In the genomic region with DNA sequence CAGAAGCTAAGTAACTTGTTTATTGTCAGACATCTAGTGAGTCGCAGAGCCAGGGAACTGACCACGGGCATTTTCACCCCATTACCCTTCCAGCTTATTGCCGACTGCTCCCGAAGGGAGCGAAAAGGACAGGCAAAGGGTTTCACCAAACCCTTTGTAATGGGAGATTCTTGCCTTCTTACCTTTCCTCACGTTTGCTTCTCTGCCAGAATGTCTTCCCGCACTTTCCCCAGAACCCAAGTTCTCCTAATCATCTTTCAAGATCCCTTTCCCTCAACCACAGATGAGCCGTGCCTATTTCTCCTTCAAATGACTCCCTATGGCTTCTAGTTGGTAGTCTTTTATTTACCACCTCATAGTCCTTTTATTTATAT, we compare ENCODE assay signal across 9 cellular contexts. TPM values are rescaled to one million over a fixed set of nuclear protein-coding genes. Genes with fewer than 3 reads are reported as not detected.
A peak's percentile ranks its signal among the peaks of the same experiment; 100 is the strongest.
DNase-seq lines count a peak whose midpoint lies in the region; ATAC-seq and TF ChIP-seq lines count a peak whose summit lies in the region.
"Had no signal": no experiment of that assay in that cellular context is flagged by ENCODE, and none has a peak within 500 bp of the region (broad histone marks: within the 10 kb centered on the region; RNA-seq: fewer than 3 reads in every experiment).

No MANE protein-coding gene starts in this region.

- TF ChIP-seq CTCF in Caco-2 (IDR thresholded peaks at IDR 0.05; ENCODE audit: insufficient read depth in 1 of 2, low read depth in 1 of 2, low read length in 1 of 2, severe bottlenecking in 1 of 2, unreplicated experiment in 1 of 2) (no peak), NB4 (IDR thresholded peaks at IDR 0.05; ENCODE audit: low read depth, low read length) (no peak)

- no peaks in the 10 kb centered on the region for H3K27me3 ChIP-seq in Caco-2 (replicated peaks; ENCODE audit: control insufficient read depth, insufficient read depth, low read length)
- H3K27me3 ChIP-seq in naive thymus-derived CD4-positive, alpha-beta T cell (ENCODE audit: control insufficient read depth in 2 of 2, insufficient read depth in 2 of 2, low read length in 2 of 2): no peaks in the 10 kb centered on the region

- H3K4me1 ChIP-seq in Caco-2: peaks cover 20% of the 10 kb centered on the region
- peaks cover 25 to 29% of the 10 kb centered on the region in 2 donors for H3K4me1 ChIP-seq in naive thymus-derived CD4-positive, alpha-beta T cell (ENCODE audit: control insufficient read depth in 2 of 2, insufficient read depth in 2 of 2, low read length in 2 of 2)

- peaks cover 6% of the 10 kb centered on the region for H3K4me1 Mint-ChIP-seq in Caco-2 (ENCODE audit: low read depth, unreplicated experiment)
- H3K4me1 Mint-ChIP-seq in dendritic cell treated with granulocyte-macrophage colony-stimulating factor and Interleukin-4, amounts not matched to agents 40 ng/mL and 50 ng/mL, for 4 days (ENCODE audit: low read depth): peaks cover 44% of the 10 kb centered on the region
- peaks cover 48 to 72% (median 62%) of the 10 kb centered on the region in 7 donors for H3K4me1 Mint-ChIP-seq in naive thymus-derived CD4-positive, alpha-beta T cell

- no peaks in the 10 kb centered on the region for H3K27me3 Mint-ChIP-seq in Caco-2 (ENCODE audit: insufficient read depth, unreplicated experiment)
- H3K27me3 Mint-ChIP-seq in dendritic cell treated with granulocyte-macrophage colony-stimulating factor and Interleukin-4, amounts not matched to agents 40 ng/mL and 50 ng/mL, for 4 days: no peaks in the 10 kb centered on the region
- H3K27me3 Mint-ChIP-seq in naive thymus-derived CD4-positive, alpha-beta T cell: no peaks in the 10 kb centered on the region

- peaks cover 66% of the 10 kb centered on the region for H3K36me3 Mint-ChIP-seq in Caco-2 (ENCODE audit: insufficient read depth, unreplicated experiment)
- H3K36me3 Mint-ChIP-seq in dendritic cell treated with granulocyte-macrophage colony-stimulating factor and Interleukin-4, amounts not matched to agents 40 ng/mL and 50 ng/mL, for 4 days (ENCODE audit: low read depth): peaks cover 60% of the 10 kb centered on the region
- peaks cover 6 to 16% (median 12%) of the 10 kb centered on the region in 5 donors for H3K36me3 Mint-ChIP-seq in naive thymus-derived CD4-positive, alpha-beta T cell

- peak overlapping the region; percentile 99 for H3K27ac Mint-ChIP-seq in Caco-2 (ENCODE audit: unreplicated experiment)
- peak overlapping the region; percentile 87 for H3K27ac Mint-ChIP-seq in dendritic cell treated with granulocyte-macrophage colony-stimulating factor and Interleukin-4, amounts not matched to agents 40 ng/mL and 50 ng/mL, for 4 days
- peak overlapping the region; percentile 94 to 99 (median 96) for H3K27ac Mint-ChIP-seq in naive thymus-derived CD4-positive, alpha-beta T cell

- DNase-seq in Caco-2 (no peak), NB4 (ENCODE audit: low read depth) (peak; percentile 19), iPS-NIHi7 (ENCODE audit: extremely low spot score) (no peak), KG1 (lab: John Stamatoyannopoulos, UW) (no peak), pons (ENCODE audit: low spot score) (no peak), amniotic stem cell (lab: John Stamatoyannopoulos, UW) (no peak)
- DNase-seq in naive thymus-derived CD4-positive, alpha-beta T cell: peak in 1 of 9 donors; percentile 2

- peak overlapping the region; percentile 76 for H3K4me3 ChIP-seq in Caco-2 (ENCODE audit: low read depth, low read length)
- peak overlapping the region; percentile 99 for H3K4me3 ChIP-seq in NB4 (ENCODE audit: low read depth, low read length)
- peak overlapping the region; percentile 98 for H3K4me3 ChIP-seq in naive thymus-derived CD4-positive, alpha-beta T cell (ENCODE audit: low read length)

- CTCF ChIA-PET in Caco-2 (lab: Charles Lee): no interaction called here
- CTCF ChIA-PET in naive thymus-derived CD4-positive, alpha-beta T cell (lab: Charles Lee): interaction anchor here (0.6 to 1.2 kb wide), 4 partner anchors 30 to 370 kb away, joined by 3 to 5 read pairs (median 3); a partner anchor contains a TSS

- H3K9me3 ChIP-seq in Caco-2: no peaks in the 10 kb centered on the region
- no peaks in the 10 kb centered on the region for H3K9me3 ChIP-seq in naive thymus-derived CD4-positive, alpha-beta T cell (ENCODE audit: control insufficient read depth in 2 of 3, low read length in 3 of 3)

- ATAC-seq in naive thymus-derived CD4-positive, alpha-beta T cell: no peak

- peak overlapping the region; percentile 90 for H3K27ac ChIP-seq in naive thymus-derived CD4-positive, alpha-beta T cell (ENCODE audit: low read depth, low read length)

- intact Hi-C loops in Caco-2 (cut with micrococcal nuclease; ENCODE audit: unreplicated experiment): loop anchor here (2.0 kb wide), 1 partner anchor 32 kb away; a partner anchor contains a TSS
- intact Hi-C loops in dendritic cell treated with granulocyte-macrophage colony-stimulating factor and Interleukin-4, amounts not matched to agents 40 ng/mL and 50 ng/mL, for 4 days (cut with micrococcal nuclease): loop anchor here (1.0 to 10.0 kb wide), 4 partner anchors 31 to 522 kb away; a partner anchor contains a TSS
- intact Hi-C loops in naive thymus-derived CD4-positive, alpha-beta T cell (cut with micrococcal nuclease): loop anchor here (1.0 to 10.0 kb wide), 15 partner anchors 31 to 1072 kb away; a partner anchor contains a TSS

- POLR2A ChIA-PET in Caco-2 (lab: Charles Lee): interaction anchor here (0.5 to 2.1 kb wide), 2 partner anchors 31 to 80 kb away, joined by 4 to 17 read pairs; a partner anchor contains a TSS
- POLR2A ChIA-PET in naive thymus-derived CD4-positive, alpha-beta T cell (lab: Charles Lee): interaction anchor here (0.7 to 2.3 kb wide), 6 partner anchors 9 to 518 kb away, joined by 3 to 35 read pairs (median 5); a partner anchor contains a TSS

- BruUV-seq in Caco-2 (replicated peaks; lab: Mats Ljungman, UMichigan): TSS peak; percentile 72

- no peak for TF ChIP-seq POLR2A in NB4 (IDR thresholded peaks at IDR 0.05; ENCODE audit: extremely low read depth, insufficient read length)

- peaks cover 2% of the 10 kb centered on the region; the same call in 1 of the 2 replicates for H3K36me3 ChIP-seq in Caco-2 (ENCODE audit: control insufficient read depth, insufficient read depth, low read length)
- peaks cover 0 to 23% (median 0%) of the 10 kb centered on the region in 3 experiments for H3K36me3 ChIP-seq in naive thymus-derived CD4-positive, alpha-beta T cell (ENCODE audit: control insufficient read depth in 2 of 3, insufficient read depth in 3 of 3, low read length in 3 of 3)

- peak overlapping the region; percentile 99 for H3K4me3 Mint-ChIP-seq in Caco-2 (ENCODE audit: unreplicated experiment)
- peak overlapping the region; percentile 94 for H3K4me3 Mint-ChIP-seq in dendritic cell treated with granulocyte-macrophage colony-stimulating factor and Interleukin-4, amounts not matched to agents 40 ng/mL and 50 ng/mL, for 4 days
- peak overlapping the region; percentile 93 to 100 (median 96) for H3K4me3 Mint-ChIP-seq in naive thymus-derived CD4-positive, alpha-beta T cell

- no peaks in the 10 kb centered on the region for H3K9me3 Mint-ChIP-seq in Caco-2 (ENCODE audit: unreplicated experiment)
- no peaks in the 10 kb centered on the region for H3K9me3 Mint-ChIP-seq in dendritic cell treated with granulocyte-macrophage colony-stimulating factor and Interleukin-4, amounts not matched to agents 40 ng/mL and 50 ng/mL, for 4 days
- no peaks in the 10 kb centered on the region for H3K9me3 Mint-ChIP-seq in naive thymus-derived CD4-positive, alpha-beta T cell

RNA-seq across cellular contexts. Expression of a gene that starts 0.5 kb away (rescaled TPM):
- total RNA-seq in Caco-2 (2022): 116 and 126 TPM in 2 replicates
- 100 to 1,000 TPM in 4 of 5 experiments, 10 to 100 TPM in 1; 98.4 to 145 (median 109) TPM for total RNA-seq in naive thymus-derived CD4-positive, alpha-beta T cell
- polyA plus RNA-seq in naive thymus-derived CD4-positive, alpha-beta T cell: 100 to 1,000 TPM; 143 to 174 TPM

RNA-seq across cellular contexts. Expression of a gene that starts 30.8 kb away (rescaled TPM):
- total RNA-seq in Caco-2 (2022): 237 and 239 TPM in 2 replicates
- total RNA-seq in naive thymus-derived CD4-positive, alpha-beta T cell: 100 to 1,000 TPM in 1 of 5 experiments, 10 to 100 TPM in 4; 25.5 to 157 (median 26.8) TPM
- 10 to 100 TPM; 36.8 to 48.0 TPM for polyA plus RNA-seq in naive thymus-derived CD4-positive, alpha-beta T cell

RNA-seq across cellular contexts. Expression of a gene that starts 31.5 kb away (rescaled TPM):
- total RNA-seq in Caco-2 (2022): 55.6 and 60.7 TPM in 2 replicates
- 10 to 100 TPM in 3 of 5 experiments, 1 to 10 TPM in 2; 7.7 to 30.7 (median 15.3) TPM for total RNA-seq in naive thymus-derived CD4-positive, alpha-beta T cell
- 10 to 100 TPM; 10.4 to 16.5 TPM for polyA plus RNA-seq in naive thymus-derived CD4-positive, alpha-beta T cell

RNA-seq across cellular contexts. Expression of a gene that starts 38.7 kb away (rescaled TPM):
- total RNA-seq in Caco-2 (2022): 0.26 and 0.36 TPM in 2 replicates
- total RNA-seq in naive thymus-derived CD4-positive, alpha-beta T cell: under 1 TPM in 2 of 5 experiments, not detected in 3; 0.19 to 0.43 TPM
- polyA plus RNA-seq in naive thymus-derived CD4-positive, alpha-beta T cell: not detected
- total RNA-seq: LHCN-M2 had no signal
